Comparison of ENCODE assay signal across 12 cellular contexts in genomic region chr16:10594312-10594950, GRCh38. TPM values are rescaled to one million over a fixed set of nuclear protein-coding genes. Genes with fewer than 3 reads are reported as not detected.
DNase-seq lines count a peak whose midpoint lies in the region; ATAC-seq and TF ChIP-seq lines count a peak whose summit lies in the region.
"Had no signal": no experiment of that assay in that cellular context is flagged by ENCODE, and none has a peak within 500 bp of the region (broad histone marks: within the 10 kb centered on the region; RNA-seq: fewer than 3 reads in every experiment).

No MANE protein-coding gene starts in this region.

- H3K9me3 Mint-ChIP-seq in Calu3 (ENCODE audit: low read depth, unreplicated experiment) (no peaks in the 10 kb centered on the region), MCF 10A (ENCODE audit: unreplicated experiment) (no peaks in the 10 kb centered on the region)
- no peaks in the 10 kb centered on the region for H3K9me3 Mint-ChIP-seq in activated T-cell treated with anti-CD3 and anti-CD28 coated beads, Interleukin-2, amount 50 U/mL, for 4 hours
- H3K9me3 Mint-ChIP-seq: dendritic cell treated with granulocyte-macrophage colony-stimulating factor and Interleukin-4, amounts not matched to agents 40 ng/mL and 50 ng/mL, for 4 days had no signal

- no peaks in the 10 kb centered on the region for H3K9me2 ChIP-seq in hepatocyte (replicated peaks; ENCODE audit: insufficient read depth)

- no peak overlapping the region for H3K4me3 ChIP-seq in mucosa of descending colon
- no peak overlapping the region for H3K4me3 ChIP-seq in hepatocyte

- H3K4me2 ChIP-seq in hepatocyte: no peak overlapping the region

- H3K4me1 ChIP-seq in mucosa of descending colon (ENCODE audit: low read depth) (peaks cover 43% of the 10 kb centered on the region), hepatocyte (ENCODE audit: insufficient read depth) (no peaks in the 10 kb centered on the region)
- H3K4me1 ChIP-seq: BE2C had no signal

- no peaks in the 10 kb centered on the region for H4K20me1 ChIP-seq in hepatocyte (ENCODE audit: insufficient read depth, poor library complexity, severe bottlenecking)

- no peak overlapping the region for H3K27ac ChIP-seq in hepatocyte

- POLR2A ChIA-PET in MCF 10A (lab: Yijun Ruan, JAX): interaction anchor here (0.5 kb wide), 1 partner anchor 469 kb away, joined by 3 read pairs; no protein-coding TSS in a partner anchor

- H3K36me3 ChIP-seq in mucosa of descending colon (ENCODE audit: low read depth): no peaks in the 10 kb centered on the region
- no peaks in the 10 kb centered on the region for H3K36me3 ChIP-seq in hepatocyte (replicated peaks; ENCODE audit: insufficient read depth, low read depth)
- H3K36me3 ChIP-seq: BE2C had no signal

- H3K36me3 Mint-ChIP-seq in Calu3 (ENCODE audit: insufficient read depth, unreplicated experiment): peaks cover 14% of the 10 kb centered on the region
- no peaks in the 10 kb centered on the region for H3K36me3 Mint-ChIP-seq in MCF 10A (ENCODE audit: insufficient read depth, unreplicated experiment)
- no peaks in the 10 kb centered on the region for H3K36me3 Mint-ChIP-seq in activated T-cell treated with anti-CD3 and anti-CD28 coated beads, Interleukin-2, amount 50 U/mL, for 4 hours (ENCODE audit: insufficient read depth)
- H3K36me3 Mint-ChIP-seq: activated CD8-positive, alpha-beta memory T cell treated with anti-CD3 and anti-CD28 coated beads, Interleukin-2, amount 10 ng/mL, durations not matched to agents 7 days and 5 days had no signal

- CTCF ChIA-PET in Calu3 (lab: Charles Lee) (interaction anchor here (0.6 to 1.5 kb wide), 2 partner anchors 15 to 1658 kb away, joined by 3 to 4 read pairs; no protein-coding TSS in a partner anchor), MCF 10A (lab: Yijun Ruan, JAX) (interaction anchor here (1.0 kb wide), 1 partner anchor 84 kb away, joined by 7 read pairs; no protein-coding TSS in a partner anchor)

- H3K27me3 Mint-ChIP-seq in Calu3 (ENCODE audit: unreplicated experiment): no peaks in the 10 kb centered on the region
- H3K27me3 Mint-ChIP-seq in MCF 10A (ENCODE audit: insufficient read depth, unreplicated experiment): no peaks in the 10 kb centered on the region
- H3K27me3 Mint-ChIP-seq in activated T-cell treated with anti-CD3 and anti-CD28 coated beads, Interleukin-2, amount 50 U/mL, for 4 hours (ENCODE audit: low read depth): peaks cover 11% of the 10 kb centered on the region

- 76% methylated on average over 9 of the region's 9 CpGs for WGBS in hepatocyte (ENCODE audit: low lambda C conversion rate, missing lambda C conversion rate)

- BruUV-seq in Calu3 (replicated peaks; lab: Mats Ljungman, UMichigan) (no TSS peak), MCF 10A (replicated peaks; lab: Mats Ljungman, UMichigan) (no TSS peak)

- no peaks in the 10 kb centered on the region for H3K9me3 ChIP-seq in mucosa of descending colon
- no peaks in the 10 kb centered on the region for H3K9me3 ChIP-seq in hepatocyte (ENCODE audit: low read depth)
- H3K9me3 ChIP-seq: BE2C had no signal

- DNase-seq in Calu3 (peak; percentile 93), NCI-H2029 (lab: John Stamatoyannopoulos, UW) (peak; percentile 98), MCF 10A (ENCODE audit: unreplicated experiment) (peak; percentile 80), mucosa of descending colon (peak; percentile 93 to 95 (median 95)), hepatocyte (ENCODE audit: low spot score) (no peak), GDM1 (lab: John Stamatoyannopoulos, UW) (no peak)
- no peak for DNase-seq in activated T-cell treated with anti-CD3 and anti-CD28 coated beads, Interleukin-2, amount 50 U/mL, for 4 hours
- DNase-seq: activated CD8-positive, alpha-beta memory T cell treated with anti-CD3 and anti-CD28 coated beads, Interleukin-2, amount 10 ng/mL, durations not matched to agents 7 days and 5 days; BE2C had no signal

- no peaks in the 10 kb centered on the region for H3K79me2 ChIP-seq in hepatocyte

- H2AFZ ChIP-seq in hepatocyte: no peak overlapping the region

- H3K4me1 Mint-ChIP-seq in Calu3 (ENCODE audit: low read depth, unreplicated experiment) (peaks cover 33% of the 10 kb centered on the region), MCF 10A (ENCODE audit: insufficient read depth, unreplicated experiment) (no peaks in the 10 kb centered on the region)
- H3K4me1 Mint-ChIP-seq in activated T-cell treated with anti-CD3 and anti-CD28 coated beads, Interleukin-2, amount 50 U/mL, for 4 hours (ENCODE audit: low read depth): peaks cover 2% of the 10 kb centered on the region
- H3K4me1 Mint-ChIP-seq: activated CD8-positive, alpha-beta memory T cell treated with anti-CD3 and anti-CD28 coated beads, Interleukin-2, amount 10 ng/mL, durations not matched to agents 7 days and 5 days had no signal

- TF ChIP-seq CTCF in Calu3 (IDR thresholded peaks at IDR 0.05; ENCODE audit: unreplicated experiment): peak; percentile 34
- no peak for TF ChIP-seq CTCF in MCF 10A (IDR thresholded peaks at IDR 0.05; ENCODE audit: unreplicated experiment)
- TF ChIP-seq CTCF in mucosa of descending colon (IDR thresholded peaks at IDR 0.05): no peak
- TF ChIP-seq CTCF in hepatocyte (IDR thresholded peaks at IDR 0.05; ENCODE audit: poor library complexity): no peak

- intact Hi-C loops in Calu3 (cut with micrococcal nuclease; ENCODE audit: unreplicated experiment): no loop called here
- intact Hi-C loops in MCF 10A (cut with micrococcal nuclease): no loop called here
- intact Hi-C loops in mucosa of descending colon (cut with DNase I, micrococcal nuclease): no loop called here

- no peaks in the 10 kb centered on the region for H3K27me3 ChIP-seq in hepatocyte
- H3K27me3 ChIP-seq: BE2C had no signal

- ATAC-seq in mucosa of descending colon (peak; percentile 91), HG03521 (IDR thresholded peaks at IDR 0.05; ENCODE audit: unreplicated experiment) (no peak)
- ATAC-seq in activated T-cell treated with anti-CD3 and anti-CD28 coated beads, Interleukin-2, amount 50 U/mL, for 4 hours: no peak
- ATAC-seq: activated CD8-positive, alpha-beta memory T cell treated with anti-CD3 and anti-CD28 coated beads, Interleukin-2, amount 10 ng/mL, durations not matched to agents 7 days and 5 days; Right ventricle myocardium inferior had no signal

- H3K27ac Mint-ChIP-seq in Calu3 (ENCODE audit: unreplicated experiment): peak overlapping the region; percentile 65
- no peak overlapping the region for H3K27ac Mint-ChIP-seq in MCF 10A (ENCODE audit: low read depth, unreplicated experiment)
- H3K27ac Mint-ChIP-seq: activated CD8-positive, alpha-beta memory T cell treated with anti-CD3 and anti-CD28 coated beads, Interleukin-2, amount 10 ng/mL, durations not matched to agents 7 days and 5 days; dendritic cell treated with granulocyte-macrophage colony-stimulating factor and Interleukin-4, amounts not matched to agents 40 ng/mL and 50 ng/mL, for 4 days had no signal

- H3K4me3 Mint-ChIP-seq in Calu3 (ENCODE audit: low read depth, unreplicated experiment) (peak overlapping the region; percentile 27), MCF 10A (ENCODE audit: unreplicated experiment) (no peak overlapping the region)
- no peak overlapping the region for H3K4me3 Mint-ChIP-seq in activated T-cell treated with anti-CD3 and anti-CD28 coated beads, Interleukin-2, amount 50 U/mL, for 4 hours
- H3K4me3 Mint-ChIP-seq: activated CD8-positive, alpha-beta memory T cell treated with anti-CD3 and anti-CD28 coated beads, Interleukin-2, amount 10 ng/mL, durations not matched to agents 7 days and 5 days; dendritic cell treated with granulocyte-macrophage colony-stimulating factor and Interleukin-4, amounts not matched to agents 40 ng/mL and 50 ng/mL, for 4 days had no signal

RNA-seq across cellular contexts. Expression of gene EMP2, which starts 14.0 kb away (rescaled TPM):
- total RNA-seq in Calu3 (2022) (65.9 and 73.9 TPM in 2 replicates), MCF 10A (2022) (1.7 and 4.8 TPM in 2 replicates), mucosa of descending colon (10 to 100 TPM; 73.0 to 92.9 (median 84.3) TPM), hepatocyte (23.4 and 29.1 TPM in 2 replicates)
- 93.4 and 147 TPM in 2 replicates for polyA plus RNA-seq in hepatocyte
- total RNA-seq in activated T-cell treated with anti-CD3 and anti-CD28 coated beads, Interleukin-2, amount 50 U/mL, for 4 hours: under 1 TPM; 0.16 to 0.35 (median 0.16) TPM
- total RNA-seq: activated CD8-positive, alpha-beta memory T cell treated with anti-CD3 and anti-CD28 coated beads, Interleukin-2, amount 10 ng/mL, durations not matched to agents 7 days and 5 days had no signal

Comparison
In these comparisons a context has a peak if more than half of its experiments do, and no peak if none do; other contexts are left out.
1. DNase-seq: peak in Calu3 (single experiment), NCI-H2029 (single experiment), MCF 10A (single experiment) and mucosa of descending colon (3 of 3); none in hepatocyte (single experiment), GDM1 (single experiment) and activated T-cell treated with anti-CD3 and anti-CD28 coated beads, Interleukin-2, amount 50 U/mL, for 4 hours (single experiment).